Comparison of ENCODE assay signal across 11 cellular contexts in genomic region chrX:14038375-14039077, GRCh38. TPM values are rescaled to one million over a fixed set of nuclear protein-coding genes. Genes with fewer than 3 reads are reported as not detected.
DNase-seq lines count a peak whose midpoint lies in the region; ATAC-seq and TF ChIP-seq lines count a peak whose summit lies in the region.
"Had no signal": no experiment of that assay in that cellular context is flagged by ENCODE, and none has a peak within 500 bp of the region (broad histone marks: within the 10 kb centered on the region; RNA-seq: fewer than 3 reads in every experiment).

No MANE protein-coding gene starts in this region.

- DNase-seq in HL-60 (ENCODE audit: low read depth in 1 of 2, low spot score in 1 of 2) = peak; percentile 51 to 57
- DNase-seq in NB4 (ENCODE audit: low read depth) = peak; percentile 68
- peak; percentile 59 for DNase-seq in SKM-1 treated with dmso at 0.1 percent for 144 hours (lab: John Stamatoyannopoulos, UW; ENCODE audit: unreplicated experiment)
- DNase-seq in upper lobe of right lung = no peak
- DNase-seq in stimulated activated naive B cell treated with anti-CD40 and anti-IgM and Interleukin-4, amounts not matched to agents 10 μg/mL and 1 μg/mL and 100 μg/mL, for 72 hours = no peak
- no peak for DNase-seq in ovary
- DNase-seq: MG63 had no signal

- H3K27me3 ChIP-seq in HL-60 (ENCODE audit: insufficient read depth, poor library complexity, severe bottlenecking) (no peaks in the 10 kb centered on the region), upper lobe of right lung (no peaks in the 10 kb centered on the region), ovary (no peaks in the 10 kb centered on the region)

- H3K36me3 ChIP-seq in upper lobe of right lung (no peaks in the 10 kb centered on the region), ovary (no peaks in the 10 kb centered on the region)
- H3K36me3 ChIP-seq: MG63 had no signal

- WGBS in ovary, 3 donors = 59 to 65% (median 60%) methylated on average over 3 of the region's 3 CpGs

- H3K27ac Mint-ChIP-seq in stimulated activated naive B cell treated with anti-CD40 and anti-IgM and Interleukin-4, amounts not matched to agents 10 μg/mL and 1 μg/mL and 100 μg/mL, for 72 hours = no peak overlapping the region
- H3K27ac Mint-ChIP-seq: CD4-positive, alpha-beta memory T cell; T-helper 2 cell treated with Interferon-gamma antibody and Interleukin-4, amounts not matched to agents 5 μg/mL and 100 μg/mL, for 36 hours had no signal

- H3K4me3 ChIP-seq in HL-60 (replicated peaks; ENCODE audit: insufficient read depth, low read length) (no peak overlapping the region), NB4 (ENCODE audit: low read depth, low read length) (no peak overlapping the region), upper lobe of right lung (no peak overlapping the region), ovary (no peak overlapping the region)
- H3K4me3 ChIP-seq: MG63 had no signal

- TF ChIP-seq CTCF in HL-60 (IDR thresholded peaks at IDR 0.05; ENCODE audit: insufficient read depth, low read length) (no peak), NB4 (IDR thresholded peaks at IDR 0.05; ENCODE audit: low read depth, low read length) (no peak), upper lobe of right lung (IDR thresholded peaks at IDR 0.05) (no peak), ovary (IDR thresholded peaks at IDR 0.05) (no peak)

- H3K4me1 ChIP-seq in upper lobe of right lung (no peaks in the 10 kb centered on the region), ovary (ENCODE audit: insufficient read depth) (no peaks in the 10 kb centered on the region)

- TF ChIP-seq POLR2A in NB4 (IDR thresholded peaks at IDR 0.05; ENCODE audit: extremely low read depth, insufficient read length) (no peak), ovary (IDR thresholded peaks at IDR 0.05) (no peak)

- H3K4me3 Mint-ChIP-seq in stimulated activated naive B cell treated with anti-CD40 and anti-IgM and Interleukin-4, amounts not matched to agents 10 μg/mL and 1 μg/mL and 100 μg/mL, for 72 hours = no peak overlapping the region
- H3K4me3 Mint-ChIP-seq: CD4-positive, alpha-beta memory T cell; T-helper 2 cell treated with Interferon-gamma antibody and Interleukin-4, amounts not matched to agents 5 μg/mL and 100 μg/mL, for 36 hours had no signal

- H3K4me1 Mint-ChIP-seq in stimulated activated naive B cell treated with anti-CD40 and anti-IgM and Interleukin-4, amounts not matched to agents 10 μg/mL and 1 μg/mL and 100 μg/mL, for 72 hours = no peaks in the 10 kb centered on the region

- H3K9me3 ChIP-seq in upper lobe of right lung (no peaks in the 10 kb centered on the region), ovary (no peaks in the 10 kb centered on the region)
- H3K9me3 ChIP-seq: MG63 had no signal

- no peaks in the 10 kb centered on the region for H3K9me3 Mint-ChIP-seq in stimulated activated naive B cell treated with anti-CD40 and anti-IgM and Interleukin-4, amounts not matched to agents 10 μg/mL and 1 μg/mL and 100 μg/mL, for 72 hours
- H3K9me3 Mint-ChIP-seq: T-helper 2 cell treated with Interferon-gamma antibody and Interleukin-4, amounts not matched to agents 5 μg/mL and 100 μg/mL, for 36 hours had no signal

- peaks cover 0 to 51% of the 10 kb centered on the region in 2 donors for H3K27me3 Mint-ChIP-seq in stimulated activated naive B cell treated with anti-CD40 and anti-IgM and Interleukin-4, amounts not matched to agents 10 μg/mL and 1 μg/mL and 100 μg/mL, for 72 hours

- no peak for TF ChIP-seq EP300 in ovary (IDR thresholded peaks at IDR 0.05)

- peak; percentile 62 for ATAC-seq in upper lobe of right lung
- ATAC-seq in stimulated activated naive B cell treated with anti-CD40 and anti-IgM and Interleukin-4, amounts not matched to agents 10 μg/mL and 1 μg/mL and 100 μg/mL, for 72 hours (replicated peaks) = no peak
- no peak for ATAC-seq in GM21786 (IDR thresholded peaks at IDR 0.05; ENCODE audit: unreplicated experiment)

- intact Hi-C loops in upper lobe of right lung (cut with DNase I) (no loop called here), ovary (cut with DNase I) (loop anchor here in 2 of 4 donors (10.0 kb wide), 2 partner anchors 274 to 534 kb away; no protein-coding TSS in a partner anchor)

- H3K27ac ChIP-seq in HL-60 (replicated peaks) (no peak overlapping the region), upper lobe of right lung (no peak overlapping the region), ovary (no peak overlapping the region)
- H3K27ac ChIP-seq: KMS-11 had no signal

- H3K36me3 Mint-ChIP-seq in stimulated activated naive B cell treated with anti-CD40 and anti-IgM and Interleukin-4, amounts not matched to agents 10 μg/mL and 1 μg/mL and 100 μg/mL, for 72 hours = no peaks in the 10 kb centered on the region
- H3K36me3 Mint-ChIP-seq: CD4-positive, alpha-beta memory T cell had no signal

RNA-seq across cellular contexts. Expression of gene GEMIN8, which starts 8.8 kb away (rescaled TPM):
- 16.4 TPM for total RNA-seq in upper lobe of right lung
- total RNA-seq in ovary = 10 to 100 TPM; 18.0 to 24.6 (median 22.4) TPM
- 10 to 100 TPM; 23.8 to 37.1 TPM for polyA plus RNA-seq in ovary

Comparison
In these comparisons a context has a peak if more than half of its experiments do, and no peak if none do; other contexts are left out.
1. DNase-seq: peak in HL-60 (2 of 2), NB4 (single experiment) and SKM-1 treated with dmso at 0.1 percent for 144 hours (single experiment); none in upper lobe of right lung (single experiment), stimulated activated naive B cell treated with anti-CD40 and anti-IgM and Interleukin-4, amounts not matched to agents 10 μg/mL and 1 μg/mL and 100 μg/mL, for 72 hours (single experiment) and ovary (0 of 5).